In genomic region chr10:53983431-53983830, GRCh38 we compare ENCODE assay signal across 30 cellular contexts.
"Had no signal": no experiment of that assay in that cellular context is flagged by ENCODE, and none has a peak within 500 bp of the region (broad histone marks: within the 10 kb centered on the region; RNA-seq: fewer than 3 reads in every experiment).

No MANE protein-coding gene starts in this region.

- H3K4me3 ChIP-seq: adrenal gland, ascending aorta, body of pancreas, breast epithelium, cardiac muscle cell had no signal

- DNase-seq: activated effector memory CD4-positive, alpha-beta T cell treated with anti-CD3 and anti-CD28 coated beads, Interleukin-2, amount 50 U/mL, for 16 hours; activated effector memory CD4-positive, alpha-beta T cell treated with Interleukin-2 at 50 U/mL for 16 hours; activated gamma-delta T cell; activated gamma-delta T cell treated with Interleukin-2 at 50 U/mL for 16 hours; activated naive CD4-positive, alpha-beta T cell; activated naive CD4-positive, alpha-beta T cell treated with anti-CD3 and anti-CD28 coated beads for 36 hours; activated naive CD4-positive, alpha-beta T cell treated with anti-CD3 and anti-CD28 coated beads, Interleukin-2, amount 10 ng/mL, durations not matched to agents 7 days and 5 days; activated naive CD4-positive, alpha-beta T cell treated with anti-CD3 and anti-CD28 coated beads, Interleukin-2, amount 50 U/mL, for 16 hours; activated naive CD4-positive, alpha-beta T cell treated with Interleukin-2 at 50 U/mL for 16 hours; activated naive CD8-positive, alpha-beta T cell treated with anti-CD3 and anti-CD28 coated beads for 36 hours; activated naive CD8-positive, alpha-beta T cell treated with anti-CD3 and anti-CD28 coated beads, Interleukin-2, amount 10 ng/mL, durations not matched to agents 7 days and 5 days; activated naive CD8-positive, alpha-beta T cell treated with anti-CD3 and anti-CD28 coated beads, Interleukin-2, amount 50 U/mL, for 24 hours; activated T-cell treated with anti-CD3 and anti-CD28 coated beads, Interleukin-2, amount 50 U/mL, for 4 hours; activated T-cell treated with anti-CD3 and anti-CD28 coated beads, Interleukin-2, amount 50 U/mL, for 48 hours; activated T-cell treated with anti-CD3 and anti-CD28 coated beads, Interleukin-2, amount 50 U/mL, for 72 hours; adrenal gland; amniotic stem cell; amygdala; anterior cingulate cortex; aorta; body of pancreas; brain microvascular endothelial cell; caudate nucleus; central memory CD4-positive, alpha-beta T cell; cerebellar nuclear complex had no signal

- H3K9me3 ChIP-seq: adrenal gland, ascending aorta, body of pancreas, breast epithelium had no signal

- H3K4me1 ChIP-seq: adrenal gland, ascending aorta, body of pancreas, breast epithelium had no signal

- ATAC-seq: activated naive CD4-positive, alpha-beta T cell treated with anti-CD3 and anti-CD28 coated beads, Interleukin-2, amount 50 U/mL, for 72 hours; activated naive CD8-positive, alpha-beta T cell treated with anti-CD3 and anti-CD28 coated beads, Interleukin-2, amount 50 U/mL, for 24 hours; activated T-cell treated with anti-CD3 and anti-CD28 coated beads, Interleukin-2, amount 50 U/mL, for 4 hours; activated T-cell treated with anti-CD3 and anti-CD28 coated beads, Interleukin-2, amount 50 U/mL, for 72 hours; activated T-helper 17 cell treated with anti-CD3 and anti-CD28 coated beads, Interleukin-2, amount 50 U/mL, for 72 hours; body of pancreas had no signal

- H3K27me3 ChIP-seq: adrenal gland, ascending aorta, body of pancreas, brain microvascular endothelial cell, breast epithelium, cardiac muscle cell had no signal

- H3K27ac ChIP-seq: adrenal gland, ascending aorta, body of pancreas, brain microvascular endothelial cell, breast epithelium, cardiac muscle cell had no signal

- H3K36me3 ChIP-seq: adrenal gland, ascending aorta, brain microvascular endothelial cell, breast epithelium, cardiac muscle cell had no signal
